1 cellular context compared by ENCODE assay signal in the genomic region with DNA sequence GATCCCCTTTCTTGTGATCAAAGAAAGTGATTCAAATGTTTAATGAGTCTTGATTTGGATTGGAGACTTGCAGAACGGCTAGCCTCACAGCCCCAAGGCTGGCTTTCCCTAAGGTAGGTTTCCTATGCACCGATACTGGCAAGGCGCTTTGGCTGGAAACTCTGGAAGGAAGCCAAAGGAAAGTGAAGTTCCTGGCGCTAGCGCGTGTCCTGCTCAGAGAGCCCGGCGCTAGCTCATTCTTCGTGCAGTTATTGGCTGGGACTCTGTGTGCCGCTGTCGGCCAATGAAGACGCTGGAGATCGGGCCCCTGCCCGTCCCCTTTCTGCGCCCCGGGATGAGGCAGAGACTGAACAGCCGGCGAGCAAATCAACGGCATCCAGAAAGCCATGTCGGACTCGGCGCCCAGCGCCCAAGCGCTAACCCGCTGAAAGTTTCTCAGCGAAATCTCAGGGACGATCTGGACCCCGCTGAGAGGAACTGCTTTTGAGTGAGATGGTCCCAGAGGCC.
TF ChIP-seq lines count a peak whose summit lies in the region.

TSS of gene PCDHGC3 (plus strand) at position 342 of the 507 bp plus-strand sequence. CDS start at position 493, 151 bp downstream.

TF ChIP-seq in K562, 482 proteins besides CTCF, POLR2A, EP300 and RAD21 (continued from another document):
- TF ChIP-seq, protein P1, sequence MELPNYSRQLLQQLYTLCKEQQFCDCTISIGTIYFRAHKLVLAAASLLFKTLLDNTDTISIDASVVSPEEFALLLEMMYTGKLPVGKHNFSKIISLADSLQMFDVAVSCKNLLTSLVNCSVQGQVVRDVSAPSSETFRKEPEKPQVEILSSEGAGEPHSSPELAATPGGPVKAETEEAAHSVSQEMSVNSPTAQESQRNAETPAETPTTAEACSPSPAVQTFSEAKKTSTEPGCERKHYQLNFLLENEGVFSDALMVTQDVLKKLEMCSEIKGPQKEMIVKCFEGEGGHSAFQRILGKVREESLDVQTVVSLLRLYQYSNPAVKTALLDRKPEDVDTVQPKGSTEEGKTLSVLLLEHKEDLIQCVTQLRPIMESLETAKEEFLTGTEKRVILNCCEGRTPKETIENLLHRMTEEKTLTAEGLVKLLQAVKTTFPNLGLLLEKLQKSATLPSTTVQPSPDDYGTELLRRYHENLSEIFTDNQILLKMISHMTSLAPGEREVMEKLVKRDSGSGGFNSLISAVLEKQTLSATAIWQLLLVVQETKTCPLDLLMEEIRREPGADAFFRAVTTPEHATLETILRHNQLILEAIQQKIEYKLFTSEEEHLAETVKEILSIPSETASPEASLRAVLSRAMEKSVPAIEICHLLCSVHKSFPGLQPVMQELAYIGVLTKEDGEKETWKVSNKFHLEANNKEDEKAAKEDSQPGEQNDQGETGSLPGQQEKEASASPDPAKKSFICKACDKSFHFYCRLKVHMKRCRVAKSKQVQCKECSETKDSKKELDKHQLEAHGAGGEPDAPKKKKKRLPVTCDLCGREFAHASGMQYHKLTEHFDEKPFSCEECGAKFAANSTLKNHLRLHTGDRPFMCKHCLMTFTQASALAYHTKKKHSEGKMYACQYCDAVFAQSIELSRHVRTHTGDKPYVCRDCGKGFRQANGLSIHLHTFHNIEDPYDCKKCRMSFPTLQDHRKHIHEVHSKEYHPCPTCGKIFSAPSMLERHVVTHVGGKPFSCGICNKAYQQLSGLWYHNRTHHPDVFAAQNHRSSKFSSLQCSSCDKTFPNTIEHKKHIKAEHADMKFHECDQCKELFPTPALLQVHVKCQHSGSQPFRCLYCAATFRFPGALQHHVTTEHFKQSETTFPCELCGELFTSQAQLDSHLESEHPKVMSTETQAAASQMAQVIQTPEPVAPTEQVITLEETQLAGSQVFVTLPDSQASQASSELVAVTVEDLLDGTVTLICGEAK (IDR thresholded peaks at IDR 0.05), result no peak
- TF ChIP-seq, protein P1 (CRISPR knock-in tag; IDR thresholded peaks at IDR 0.05), result no peak
- TF ChIP-seq HSF4 (CRISPR knock-in tag; IDR thresholded peaks at IDR 0.05; ENCODE audit: borderline replicate concordance) (no peak), FUS (optimal IDR thresholded peaks at IDR 0.05; ENCODE audit: low read depth, low read length) (no peak), YY1 (IDR thresholded peaks at IDR 0.05; ENCODE audit: borderline replicate concordance in 1 of 3, control insufficient read depth in 1 of 3, extremely low read depth in 1 of 3, insufficient read depth in 3 of 3, insufficient read length in 1 of 3, insufficient replicate concordance in 2 of 3, low read depth in 1 of 3, low read length in 2 of 3) (no peak), NR3C1 (CRISPR knock-in tag; IDR thresholded peaks at IDR 0.05) (no peak), PRMT5 (CRISPR knock-in tag; IDR thresholded peaks at IDR 0.05) (no peak), ZSCAN29 (IDR thresholded peaks at IDR 0.05) (no peak), PTBP1 (IDR thresholded peaks at IDR 0.05; ENCODE audit: low read depth, low read length) (no peak)
- TF ChIP-seq, protein P2, sequence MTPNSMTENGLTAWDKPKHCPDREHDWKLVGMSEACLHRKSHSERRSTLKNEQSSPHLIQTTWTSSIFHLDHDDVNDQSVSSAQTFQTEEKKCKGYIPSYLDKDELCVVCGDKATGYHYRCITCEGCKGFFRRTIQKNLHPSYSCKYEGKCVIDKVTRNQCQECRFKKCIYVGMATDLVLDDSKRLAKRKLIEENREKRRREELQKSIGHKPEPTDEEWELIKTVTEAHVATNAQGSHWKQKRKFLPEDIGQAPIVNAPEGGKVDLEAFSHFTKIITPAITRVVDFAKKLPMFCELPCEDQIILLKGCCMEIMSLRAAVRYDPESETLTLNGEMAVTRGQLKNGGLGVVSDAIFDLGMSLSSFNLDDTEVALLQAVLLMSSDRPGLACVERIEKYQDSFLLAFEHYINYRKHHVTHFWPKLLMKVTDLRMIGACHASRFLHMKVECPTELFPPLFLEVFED (CRISPR knock-in tag; conservative IDR thresholded peaks at IDR 0.05), result no peak
